In the genomic region with DNA sequence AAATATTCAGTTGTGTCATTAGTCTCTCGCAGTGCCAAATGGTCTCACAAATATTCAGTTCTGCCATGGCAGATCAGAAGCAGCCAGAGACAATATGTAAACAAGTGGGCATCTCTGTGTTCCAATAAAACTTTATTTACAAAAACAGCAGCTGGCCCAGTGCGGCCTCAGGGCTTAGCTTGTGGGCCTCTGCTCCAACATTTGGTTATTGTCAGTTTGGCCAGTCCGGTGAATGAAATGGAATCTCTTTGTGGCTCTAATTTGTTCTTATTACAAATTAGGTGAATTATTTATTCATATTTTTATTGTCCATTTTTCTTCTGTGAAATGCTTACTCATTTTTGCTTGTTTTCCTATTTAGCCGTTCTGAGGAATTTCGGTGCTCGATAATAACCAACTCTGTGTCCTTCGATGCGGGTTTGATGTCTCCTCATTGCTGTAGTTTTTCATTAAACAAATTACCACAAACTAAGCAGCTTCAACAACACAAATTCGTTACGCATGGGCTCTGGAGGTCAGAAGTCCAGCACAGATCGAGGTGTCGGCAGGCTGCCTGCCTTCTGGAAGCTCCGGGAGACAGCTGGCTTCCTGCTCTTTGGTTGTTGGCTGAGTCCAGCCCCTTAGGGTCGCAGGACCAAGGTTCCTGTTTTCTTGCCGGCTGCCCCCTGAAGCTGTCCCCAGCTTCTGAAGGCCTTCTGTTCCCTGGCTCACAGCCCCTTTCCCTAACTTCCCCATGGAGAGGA, we compare ENCODE assay signal across 34 cellular contexts. TPM values are rescaled to one million over a fixed set of nuclear protein-coding genes. Genes with fewer than 3 reads are reported as not detected.
A peak's percentile ranks its signal among the peaks of the same experiment; 100 is the strongest.
DNase-seq lines count a peak whose midpoint lies in the region; ATAC-seq and TF ChIP-seq lines count a peak whose summit lies in the region.
"Had no signal": no experiment of that assay in that cellular context is flagged by ENCODE, and none has a peak within 500 bp of the region (broad histone marks: within the 10 kb centered on the region; RNA-seq: fewer than 3 reads in every experiment).

No MANE protein-coding gene starts in this region.

- H3K9me3 ChIP-seq in SJCRH30 (replicated peaks) (no peaks in the 10 kb centered on the region), tibial artery (no peaks in the 10 kb centered on the region)
- H3K9me3 ChIP-seq: BLaER1 treated with 17β-estradiol and CSF1 and Interleukin-3, amounts not matched to agents 10 nM and 100 nM; Caco-2; left ventricle myocardium inferior; prostate gland; sigmoid colon had no signal

- TF ChIP-seq CTCF in tibial artery (IDR thresholded peaks at IDR 0.05): no peak

- peak overlapping the region; percentile 25 for H3K4me3 ChIP-seq in SJCRH30
- H3K4me3 ChIP-seq in tibial artery: no peak overlapping the region
- H3K4me3 ChIP-seq: BLaER1 treated with 17β-estradiol and CSF1 and Interleukin-3, amounts not matched to agents 10 nM and 100 nM; left ventricle myocardium inferior; PC-9; prostate gland; sigmoid colon had no signal

- DNase-seq in NCI-H774 (lab: John Stamatoyannopoulos, UW) (peak; percentile 51), SJCRH30 (peak; percentile 99 to 100), left lobe of liver (ENCODE audit: low spot score) (peak; percentile 82), renal cortical epithelial cell (ENCODE audit: low read depth) (peak; percentile 48), tibial artery (no peak), NCI-H2081 treated with DMSO at 0.1 percent for 48 hours (lab: John Stamatoyannopoulos, UW) (no peak)
- DNase-seq: activated CD4-positive, alpha-beta T cell treated with anti-CD3 and anti-CD28 coated beads for 4 hours; activated CD8-positive, alpha-beta T cell treated with anti-CD3 and anti-CD28 coated beads, Interleukin-2, amount 10 ng/mL, durations not matched to agents 7 days and 5 days; activated naive CD4-positive, alpha-beta T cell treated with anti-CD3 and anti-CD28 coated beads for 36 hours; Caco-2; central memory CD4-positive, alpha-beta T cell; cortex of kidney; DND-41; effector memory CD8-positive, alpha-beta T cell; erythroblast; GF-D8; KG1; left ventricle myocardium inferior; midbrain; MM.1S; naive B cell; NCI-H1417; NCI-H2081; nucleus accumbens; SHP77; sigmoid colon; stimulated activated CD4-positive, alpha-beta T cell treated with anti-CD3 and anti-CD28 coated beads, Interleukin-15, amount 100 ng/mL, for 24 hours; stimulated activated CD4-positive, alpha-beta T cell treated with anti-CD3 and anti-CD28 coated beads, Interleukin-4, amount 100 ng/mL, for 4 hours; SW 1271; trophoblast cell had no signal

- H3K27me3 ChIP-seq in SJCRH30 (no peaks in the 10 kb centered on the region), tibial artery (peaks cover 0 to 22% of the 10 kb centered on the region in 2 donors)
- H3K27me3 ChIP-seq: sigmoid colon had no signal

- peaks cover 64% of the 10 kb centered on the region for H3K4me1 ChIP-seq in SJCRH30
- peaks cover 0 to 15% (median 9%) of the 10 kb centered on the region in 4 donors for H3K4me1 ChIP-seq in tibial artery
- H3K4me1 ChIP-seq: prostate gland had no signal

- H3K27ac ChIP-seq in SJCRH30: peak overlapping the region; percentile 94
- no peak overlapping the region for H3K27ac ChIP-seq in tibial artery
- H3K27ac ChIP-seq: BLaER1 treated with 17β-estradiol and CSF1 and Interleukin-3, amounts not matched to agents 10 nM and 100 nM; left ventricle myocardium inferior; PC-9 had no signal

- no peaks in the 10 kb centered on the region for H3K36me3 ChIP-seq in SJCRH30
- no peaks in the 10 kb centered on the region for H3K36me3 ChIP-seq in tibial artery
- H3K36me3 ChIP-seq: BLaER1 treated with 17β-estradiol and CSF1 and Interleukin-3, amounts not matched to agents 10 nM and 100 nM; left ventricle myocardium inferior; prostate gland; sigmoid colon had no signal

- intact Hi-C loops in tibial artery (cut with DNase I; ENCODE audit: low total_unique reads): no loop called here

- peak; percentile 43 for ATAC-seq in left lobe of liver
- no peak for ATAC-seq in esophagus mucosa
- ATAC-seq: activated CD8-positive, alpha-beta T cell treated with anti-CD3 and anti-CD28 coated beads, Interleukin-2, amount 10 ng/mL, durations not matched to agents 7 days and 5 days; effector memory CD8-positive, alpha-beta T cell had no signal

RNA-seq across cellular contexts. Expression of gene SLC38A10, which starts 4.1 kb away (rescaled TPM):
- 97.0 and 99.8 TPM in 2 replicates for total RNA-seq in SJCRH30 (2014; rRNA removed; shearing (Covaris generic))
- 101 TPM for total RNA-seq in left lobe of liver
- 77.3 and 127 TPM in 2 replicates for total RNA-seq in renal cortical epithelial cell
- 24.6 TPM for total RNA-seq in esophagus mucosa

Comparison
In these comparisons a context has a peak if more than half of its experiments do, and no peak if none do; other contexts are left out.
1. DNase-seq: peak in NCI-H774 (single experiment), SJCRH30 (2 of 2), left lobe of liver (single experiment) and renal cortical epithelial cell (single experiment); none in tibial artery (0 of 2) and NCI-H2081 treated with DMSO at 0.1 percent for 48 hours (single experiment).